13 cellular contexts compared by ENCODE assay signal in the genomic region with DNA sequence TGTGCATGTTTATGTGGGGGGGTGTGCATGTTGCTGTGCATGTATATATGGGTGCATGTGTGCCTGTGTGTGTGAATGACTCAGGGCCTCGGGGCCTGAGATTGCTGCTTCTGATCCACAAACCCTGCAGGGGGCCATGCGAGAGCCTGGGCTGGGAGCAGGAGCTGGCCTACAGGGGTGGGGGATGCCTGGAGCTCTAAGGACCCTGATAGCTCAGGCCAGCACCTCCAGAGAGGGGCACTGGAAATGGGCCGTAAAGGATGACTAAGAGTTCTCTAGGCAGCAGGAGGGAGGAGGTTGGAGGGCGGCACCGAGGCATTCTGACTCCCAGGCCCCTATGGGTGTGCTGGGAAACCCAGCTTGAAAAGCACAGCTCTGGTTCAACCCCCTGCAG. TPM values are rescaled to one million over a fixed set of nuclear protein-coding genes. Genes with fewer than 3 reads are reported as not detected.
DNase-seq lines count a peak whose midpoint lies in the region; ATAC-seq and TF ChIP-seq lines count a peak whose summit lies in the region.
"Had no signal": no experiment of that assay in that cellular context is flagged by ENCODE, and none has a peak within 500 bp of the region (broad histone marks: within the 10 kb centered on the region; RNA-seq: fewer than 3 reads in every experiment).

No MANE protein-coding gene starts in this region.

- no CpG with 5 or more reads among the region's 5 CpGs for WGBS in IMR-90 (ENCODE audit: extremely low coverage in 2 of 2, insufficient read length in 1 of 2), 2 experiments
- WGBS in endodermal cell (ENCODE audit: insufficient coverage in 1 of 2, insufficient read length in 1 of 2), 2 experiments = 49 to 66% methylated on average over 3 to 5 of the region's 5 CpGs

- no peak overlapping the region for H3K27ac ChIP-seq in IMR-90 (ENCODE audit: insufficient read depth, low read length)
- H3K27ac ChIP-seq in endodermal cell (ENCODE audit: low read depth, low read length) = no peak overlapping the region
- no peak overlapping the region for H3K27ac ChIP-seq in OCI-LY7 (ENCODE audit: low read depth, low read length, poor library complexity, severe bottlenecking)
- H3K27ac ChIP-seq: neutrophil had no signal

- H2BK120ac ChIP-seq in IMR-90 (ENCODE audit: low read depth, low read length) = no peak overlapping the region

- no peak overlapping the region for H3K14ac ChIP-seq in IMR-90 (replicated peaks; ENCODE audit: low read depth, low read length)

- H3K36me3 Mint-ChIP-seq in activated CD8-positive, alpha-beta T cell treated with anti-CD3 and anti-CD28 coated beads for 36 hours (ENCODE audit: low read depth) = no peaks in the 10 kb centered on the region
- H3K36me3 Mint-ChIP-seq in activated CD8-positive, alpha-beta T cell treated with anti-CD3 and anti-CD28 coated beads, Interleukin-2, amount 10 ng/mL, durations not matched to agents 7 days and 5 days (ENCODE audit: low read depth) = no peaks in the 10 kb centered on the region
- no peaks in the 10 kb centered on the region for H3K36me3 Mint-ChIP-seq in endodermal cell (ENCODE audit: low read depth)

- H3K27me3 ChIP-seq in IMR-90 (ENCODE audit: control insufficient read depth, insufficient read depth, low read length) (no peaks in the 10 kb centered on the region; the same call in 1 of the 2 replicates), endodermal cell (ENCODE audit: control insufficient read depth, insufficient read depth, low read length, poor library complexity, severe bottlenecking) (peaks cover 5% of the 10 kb centered on the region)

- H2AFZ ChIP-seq in IMR-90 (replicated peaks; ENCODE audit: low read length, poor library complexity) (peak overlapping the region; percentile 46), OCI-LY7 (ENCODE audit: low read length) (no peak overlapping the region)

- no peak overlapping the region for H2AK9ac ChIP-seq in IMR-90 (replicated peaks; ENCODE audit: low read depth, low read length, poor library complexity)

- no peak overlapping the region for H3K4me2 ChIP-seq in IMR-90 (ENCODE audit: low read depth, low read length)
- no peak overlapping the region for H3K4me2 ChIP-seq in OCI-LY7 (ENCODE audit: low read length)

- no peak overlapping the region for H3K56ac ChIP-seq in IMR-90 (ENCODE audit: extremely low read depth, insufficient read depth, low read length)

- H4K20me1 ChIP-seq in IMR-90 (ENCODE audit: insufficient read depth, low read length) (peaks cover 9% of the 10 kb centered on the region), OCI-LY7 (ENCODE audit: insufficient read depth, low read length) (no peaks in the 10 kb centered on the region)

- TF ChIP-seq RAD21 in IMR-90 (IDR thresholded peaks at IDR 0.05; ENCODE audit: low read length) = no peak

- no peaks in the 10 kb centered on the region for H3K9me3 ChIP-seq in IMR-90 (ENCODE audit: control insufficient read depth, insufficient read depth, low read length)
- no peaks in the 10 kb centered on the region for H3K9me3 ChIP-seq in endodermal cell (ENCODE audit: control insufficient read depth, low read length)
- H3K9me3 ChIP-seq in OCI-LY7 (ENCODE audit: low read length) = no peaks in the 10 kb centered on the region
- H3K9me3 ChIP-seq: neutrophil had no signal

- H2BK5ac ChIP-seq in IMR-90 (ENCODE audit: low read depth, low read length, poor library complexity, severe bottlenecking) = no peak overlapping the region

- H3K9me1 ChIP-seq in IMR-90 (ENCODE audit: insufficient read depth, low read length) = 0 out of 2 replicates have a peak, but pooled peaks cover 3% of the 10 kb centered on the region

- H3K4me1 Mint-ChIP-seq in activated CD8-positive, alpha-beta T cell treated with anti-CD3 and anti-CD28 coated beads for 36 hours (ENCODE audit: low read depth) = peaks cover 6% of the 10 kb centered on the region
- peaks cover 8% of the 10 kb centered on the region for H3K4me1 Mint-ChIP-seq in activated CD8-positive, alpha-beta T cell treated with anti-CD3 and anti-CD28 coated beads, Interleukin-2, amount 10 ng/mL, durations not matched to agents 7 days and 5 days (ENCODE audit: low read depth)
- H3K4me1 Mint-ChIP-seq in endodermal cell = peaks cover 8% of the 10 kb centered on the region

- H3K27ac Mint-ChIP-seq in activated CD8-positive, alpha-beta T cell treated with anti-CD3 and anti-CD28 coated beads for 36 hours = no peak overlapping the region
- H3K27ac Mint-ChIP-seq in activated CD8-positive, alpha-beta T cell treated with anti-CD3 and anti-CD28 coated beads, Interleukin-2, amount 10 ng/mL, durations not matched to agents 7 days and 5 days = no peak overlapping the region
- no peak overlapping the region for H3K27ac Mint-ChIP-seq in endodermal cell
- H3K27ac Mint-ChIP-seq: activated naive CD8-positive, alpha-beta T cell treated with anti-CD3 and anti-CD28 coated beads, Interleukin-2, amount 50 U/mL, for 24 hours had no signal

- H2BK15ac ChIP-seq in IMR-90 (ENCODE audit: low read depth, low read length) = no peak overlapping the region

- H3K4me1 ChIP-seq in IMR-90 (ENCODE audit: control insufficient read depth, insufficient read depth, low read length) = no peaks in the 10 kb centered on the region; the same call in 1 of the 2 replicates
- no peaks in the 10 kb centered on the region for H3K4me1 ChIP-seq in endodermal cell (ENCODE audit: control insufficient read depth, insufficient read depth, low read length)
- peaks cover 20% of the 10 kb centered on the region for H3K4me1 ChIP-seq in OCI-LY7 (ENCODE audit: insufficient read depth, low read length, poor library complexity, severe bottlenecking)

- no peak overlapping the region for H3K4me3 Mint-ChIP-seq in activated CD8-positive, alpha-beta T cell treated with anti-CD3 and anti-CD28 coated beads for 36 hours
- H3K4me3 Mint-ChIP-seq in activated CD8-positive, alpha-beta T cell treated with anti-CD3 and anti-CD28 coated beads, Interleukin-2, amount 10 ng/mL, durations not matched to agents 7 days and 5 days = no peak overlapping the region
- H3K4me3 Mint-ChIP-seq in endodermal cell = no peak overlapping the region
- H3K4me3 Mint-ChIP-seq: activated naive CD8-positive, alpha-beta T cell treated with anti-CD3 and anti-CD28 coated beads, Interleukin-2, amount 50 U/mL, for 24 hours had no signal

- no peaks in the 10 kb centered on the region for H3K9me2 ChIP-seq in OCI-LY7 (ENCODE audit: insufficient read depth, low read length)

- H3K36me3 ChIP-seq in IMR-90 (ENCODE audit: control insufficient read depth, insufficient read depth, low read length) (no peaks in the 10 kb centered on the region), endodermal cell (ENCODE audit: control insufficient read depth, insufficient read depth, low read length) (no peaks in the 10 kb centered on the region), OCI-LY7 (ENCODE audit: insufficient read depth, low read length) (no peaks in the 10 kb centered on the region)
- H3K36me3 ChIP-seq: neutrophil had no signal

- no peak overlapping the region for H4K8ac ChIP-seq in IMR-90 (ENCODE audit: low read depth in 2 of 2, low read length in 2 of 2)

- no peak overlapping the region for H3K23ac ChIP-seq in IMR-90 (ENCODE audit: low read depth, low read length)

- DNase-seq in activated CD8-positive, alpha-beta T cell treated with anti-CD3 and anti-CD28 coated beads for 36 hours = no peak
- DNase-seq in activated CD8-positive, alpha-beta T cell treated with anti-CD3 and anti-CD28 coated beads, Interleukin-2, amount 10 ng/mL, durations not matched to agents 7 days and 5 days = no peak
- DNase-seq in IMR-90 = no peak
- DNase-seq in endodermal cell = peak; percentile 69
- DNase-seq in sciatic nerve (ENCODE audit: low spot score) = no peak
- no peak for DNase-seq in NCI-H774 (lab: John Stamatoyannopoulos, UW)
- no peak for DNase-seq in OCI-LY7 (ENCODE audit: low spot score)
- DNase-seq: cortex of kidney, NCI-H510A had no signal

- H2BK20ac ChIP-seq in IMR-90 (ENCODE audit: low read depth, low read length) = no peak overlapping the region

- in situ Hi-C loops in IMR-90 (cut with MboI; ENCODE audit: low sequenced_read_pairs) = no loop called here

- H3K79me2 ChIP-seq in OCI-LY7 (ENCODE audit: insufficient read depth, low read depth, low read length) = no peaks in the 10 kb centered on the region

- H3K4ac ChIP-seq in IMR-90 (ENCODE audit: low read depth, low read length) = no peak overlapping the region

- H3K4me3 ChIP-seq in IMR-90 (ENCODE audit: insufficient read depth, low read depth, low read length) = no peak overlapping the region
- no peak overlapping the region for H3K4me3 ChIP-seq in endodermal cell (ENCODE audit: low read length)
- H3K4me3 ChIP-seq in OCI-LY7 (ENCODE audit: low read depth, low read length, poor library complexity, severe bottlenecking) = no peak overlapping the region
- H3K4me3 ChIP-seq: GM12878 had no signal

- TF ChIP-seq CTCF in activated CD8-positive, alpha-beta T cell treated with anti-CD3 and anti-CD28 coated beads for 36 hours (IDR thresholded peaks at IDR 0.05) = no peak
- TF ChIP-seq CTCF in IMR-90 (conservative IDR thresholded peaks at IDR 0.05; ENCODE audit: low read depth, low read length) (no peak), endodermal cell (conservative IDR thresholded peaks at IDR 0.05) (no peak), OCI-LY7 (conservative IDR thresholded peaks at IDR 0.05; ENCODE audit: low read length) (no peak)

- no peaks in the 10 kb centered on the region for H3K9me3 Mint-ChIP-seq in activated CD8-positive, alpha-beta T cell treated with anti-CD3 and anti-CD28 coated beads for 36 hours
- no peaks in the 10 kb centered on the region for H3K9me3 Mint-ChIP-seq in activated CD8-positive, alpha-beta T cell treated with anti-CD3 and anti-CD28 coated beads, Interleukin-2, amount 10 ng/mL, durations not matched to agents 7 days and 5 days (ENCODE audit: insufficient read depth)
- no peaks in the 10 kb centered on the region for H3K9me3 Mint-ChIP-seq in endodermal cell
- H3K9me3 Mint-ChIP-seq: activated naive CD8-positive, alpha-beta T cell treated with anti-CD3 and anti-CD28 coated beads, Interleukin-2, amount 50 U/mL, for 24 hours had no signal

- 0 out of 4 replicates have a peak, but pooled peaks cover 0 to 3% of the 10 kb centered on the region in 2 experiments for H3K79me1 ChIP-seq in IMR-90 (ENCODE audit: low read depth in 1 of 2, low read length in 2 of 2)

- TF ChIP-seq POLR2A in IMR-90 (IDR thresholded peaks at IDR 0.05; ENCODE audit: low read depth, low read length) = no peak

- CTCF ChIA-PET in activated CD8-positive, alpha-beta T cell treated with anti-CD3 and anti-CD28 coated beads for 36 hours (lab: Charles Lee) = interaction anchor here (0.9 to 6.0 kb wide), 11 partner anchors 7 to 169 kb away, joined by 3 to 54 read pairs (median 4); no protein-coding TSS in a partner anchor
- CTCF ChIA-PET in activated CD8-positive, alpha-beta T cell treated with anti-CD3 and anti-CD28 coated beads, Interleukin-2, amount 10 ng/mL, durations not matched to agents 7 days and 5 days (lab: Charles Lee) = interaction anchor here (0.7 to 4.2 kb wide), 8 partner anchors 8 to 207 kb away, joined by 3 to 49 read pairs (median 4); no protein-coding TSS in a partner anchor
- CTCF ChIA-PET in IMR-90 (lab: Yijun Ruan, JAX) (interaction anchor here (1.1 to 2.5 kb wide), 4 partner anchors 83 to 155 kb away, joined by 3 to 15 read pairs (median 4); no protein-coding TSS in a partner anchor), OCI-LY7 (lab: Charles Lee; ENCODE audit: unreplicated experiment) (interaction anchor here (0.5 kb wide), 1 partner anchor 35 kb away, joined by 3 read pairs; no protein-coding TSS in a partner anchor)

- dilution Hi-C loops in IMR-90 (cut with HindIII; ENCODE audit: low sequenced_read_pairs, unreplicated experiment) = no loop called here

- peaks cover 2% of the 10 kb centered on the region for H3K27me3 Mint-ChIP-seq in activated CD8-positive, alpha-beta T cell treated with anti-CD3 and anti-CD28 coated beads for 36 hours
- no peaks in the 10 kb centered on the region for H3K27me3 Mint-ChIP-seq in activated CD8-positive, alpha-beta T cell treated with anti-CD3 and anti-CD28 coated beads, Interleukin-2, amount 10 ng/mL, durations not matched to agents 7 days and 5 days (ENCODE audit: low read depth)
- no peaks in the 10 kb centered on the region for H3K27me3 Mint-ChIP-seq in endodermal cell (ENCODE audit: insufficient read depth)

- H3K9ac ChIP-seq in IMR-90 (ENCODE audit: low read depth, low read length) (no peak overlapping the region), endodermal cell (ENCODE audit: extremely low read depth, low read length, poor library complexity, severe bottlenecking) (no peak overlapping the region)

- 0 out of 2 replicates have a peak overlapping the region, but pooled peaks have one; percentile 3 for H2AK5ac ChIP-seq in IMR-90 (ENCODE audit: low read depth, low read length)

- BruUV-seq in IMR-90 (replicated peaks; lab: Mats Ljungman, UMichigan) = no TSS peak
- no TSS peak for BruUV-seq in OCI-LY7 (replicated peaks; lab: Mats Ljungman, UMichigan)

- H4K5ac ChIP-seq in IMR-90 (ENCODE audit: low read depth, low read length) = no peak overlapping the region

- POLR2A ChIA-PET in activated CD8-positive, alpha-beta T cell treated with anti-CD3 and anti-CD28 coated beads for 36 hours (lab: Charles Lee) = interaction anchor here (1.2 to 1.3 kb wide), 2 partner anchors 154 to 395 kb away, joined by 3 to 5 read pairs; a partner anchor contains a TSS
- POLR2A ChIA-PET in activated CD8-positive, alpha-beta T cell treated with anti-CD3 and anti-CD28 coated beads, Interleukin-2, amount 10 ng/mL, durations not matched to agents 7 days and 5 days (lab: Charles Lee) = no interaction called here
- POLR2A ChIA-PET in IMR-90 (lab: Charles Lee; ENCODE audit: unreplicated experiment) (no interaction called here), OCI-LY7 (lab: Charles Lee) (no interaction called here)

- no peak overlapping the region for H4K91ac ChIP-seq in IMR-90 (ENCODE audit: insufficient read depth, low read depth, low read length)

- ATAC-seq in activated CD8-positive, alpha-beta T cell treated with anti-CD3 and anti-CD28 coated beads for 36 hours = peak; percentile 9
- ATAC-seq in activated CD8-positive, alpha-beta T cell treated with anti-CD3 and anti-CD28 coated beads, Interleukin-2, amount 10 ng/mL, durations not matched to agents 7 days and 5 days = no peak
- ATAC-seq in IMR-90 (ENCODE audit: low read depth) (0 out of 2 replicates have a peak, but pooled peaks have one; percentile 4), sciatic nerve (peak; percentile 2), GM19463 (IDR thresholded peaks at IDR 0.05; ENCODE audit: unreplicated experiment) (no peak)

- intact Hi-C loops in activated CD8-positive, alpha-beta T cell treated with anti-CD3 and anti-CD28 coated beads for 36 hours (cut with micrococcal nuclease) = loop anchor here (5.0 kb wide), 1 partner anchor 154 kb away; no protein-coding TSS in a partner anchor
- intact Hi-C loops in IMR-90 (cut with micrococcal nuclease) = no loop called here
- intact Hi-C loops in sciatic nerve (cut with DNase I) = loop anchor here (5.0 kb wide), 1 partner anchor 154 kb away; no protein-coding TSS in a partner anchor
- intact Hi-C loops in OCI-LY7 (cut with micrococcal nuclease; ENCODE audit: unreplicated experiment) = loop anchor here (5.0 to 10.0 kb wide), 2 partner anchors 103 to 169 kb away; no protein-coding TSS in a partner anchor

- H3K18ac ChIP-seq in IMR-90 (ENCODE audit: low read depth, low read length) = no peak overlapping the region

RNA-seq across cellular contexts. Expression of a gene that starts 6.9 kb away (rescaled TPM):
- total RNA-seq in activated CD8-positive, alpha-beta T cell treated with anti-CD3 and anti-CD28 coated beads for 36 hours = 10 to 100 TPM; 32.4 to 34.3 TPM
- 10 to 100 TPM; 29.3 to 31.9 TPM for total RNA-seq in activated CD8-positive, alpha-beta T cell treated with anti-CD3 and anti-CD28 coated beads, Interleukin-2, amount 10 ng/mL, durations not matched to agents 7 days and 5 days
- total RNA-seq in IMR-90 (2012; rRNA removed) (25.3 and 33.6 TPM in 2 replicates), endodermal cell (10 to 100 TPM; 47.9 to 48.4 TPM), sciatic nerve (35.2 TPM), OCI-LY7 (2022) (42.3 and 42.4 TPM in 2 replicates)
- 33.9 and 36.4 TPM in 2 replicates for polyA plus RNA-seq in IMR-90 (2012; rRNA removed)
- 38.7 and 47.1 TPM in 2 replicates for polyA plus RNA-seq in IMR-90 (2012; cell fraction: cytosol; rRNA removed)
- 63.9 and 70.8 TPM in 2 replicates for polyA plus RNA-seq in IMR-90 (2012; cell fraction: nucleus; rRNA removed; ENCODE audit: low replicate concordance)
- polyA plus RNA-seq in endodermal cell (2013, experiment 1 of 2) = 43.3 TPM
- 38.8 TPM for polyA plus RNA-seq in endodermal cell (2013, experiment 2 of 2)
- total RNA-seq in OCI-LY7 (2014; rRNA removed; shearing (Covaris generic)) = 59.2 and 75.7 TPM in 2 replicates

Comparison
In these comparisons a context has a peak if more than half of its experiments do, and no peak if none do; other contexts are left out.
1. ATAC-seq: peak in activated CD8-positive, alpha-beta T cell treated with anti-CD3 and anti-CD28 coated beads for 36 hours (single experiment), IMR-90 (single experiment) and sciatic nerve (single experiment); none in activated CD8-positive, alpha-beta T cell treated with anti-CD3 and anti-CD28 coated beads, Interleukin-2, amount 10 ng/mL, durations not matched to agents 7 days and 5 days (single experiment) and GM19463 (single experiment).